In genomic region chr5:176629317-176629852, GRCh38 we compare ENCODE assay signal across 2 cellular contexts.
TF ChIP-seq lines count a peak whose summit lies in the region.

No MANE protein-coding gene starts in this region.

TF ChIP-seq in neural cell, 6 proteins besides CTCF, POLR2A, EP300 and RAD21:
- TF ChIP-seq SMC3 (conservative IDR thresholded peaks at IDR 0.05; ENCODE audit: poor library complexity) (no peak), MXI1 (conservative IDR thresholded peaks at IDR 0.05; ENCODE audit: poor library complexity, severe bottlenecking) (no peak), EZH2 (IDR thresholded peaks at IDR 0.05; ENCODE audit: borderline replicate concordance, insufficient read depth, low read length, poor library complexity, severe bottlenecking) (no peak), POLR2AphosphoS5 (IDR thresholded peaks at IDR 0.05) (no peak), TAF1 (IDR thresholded peaks at IDR 0.05; ENCODE audit: low read depth) (no peak)
- TF ChIP-seq, protein P1, sequence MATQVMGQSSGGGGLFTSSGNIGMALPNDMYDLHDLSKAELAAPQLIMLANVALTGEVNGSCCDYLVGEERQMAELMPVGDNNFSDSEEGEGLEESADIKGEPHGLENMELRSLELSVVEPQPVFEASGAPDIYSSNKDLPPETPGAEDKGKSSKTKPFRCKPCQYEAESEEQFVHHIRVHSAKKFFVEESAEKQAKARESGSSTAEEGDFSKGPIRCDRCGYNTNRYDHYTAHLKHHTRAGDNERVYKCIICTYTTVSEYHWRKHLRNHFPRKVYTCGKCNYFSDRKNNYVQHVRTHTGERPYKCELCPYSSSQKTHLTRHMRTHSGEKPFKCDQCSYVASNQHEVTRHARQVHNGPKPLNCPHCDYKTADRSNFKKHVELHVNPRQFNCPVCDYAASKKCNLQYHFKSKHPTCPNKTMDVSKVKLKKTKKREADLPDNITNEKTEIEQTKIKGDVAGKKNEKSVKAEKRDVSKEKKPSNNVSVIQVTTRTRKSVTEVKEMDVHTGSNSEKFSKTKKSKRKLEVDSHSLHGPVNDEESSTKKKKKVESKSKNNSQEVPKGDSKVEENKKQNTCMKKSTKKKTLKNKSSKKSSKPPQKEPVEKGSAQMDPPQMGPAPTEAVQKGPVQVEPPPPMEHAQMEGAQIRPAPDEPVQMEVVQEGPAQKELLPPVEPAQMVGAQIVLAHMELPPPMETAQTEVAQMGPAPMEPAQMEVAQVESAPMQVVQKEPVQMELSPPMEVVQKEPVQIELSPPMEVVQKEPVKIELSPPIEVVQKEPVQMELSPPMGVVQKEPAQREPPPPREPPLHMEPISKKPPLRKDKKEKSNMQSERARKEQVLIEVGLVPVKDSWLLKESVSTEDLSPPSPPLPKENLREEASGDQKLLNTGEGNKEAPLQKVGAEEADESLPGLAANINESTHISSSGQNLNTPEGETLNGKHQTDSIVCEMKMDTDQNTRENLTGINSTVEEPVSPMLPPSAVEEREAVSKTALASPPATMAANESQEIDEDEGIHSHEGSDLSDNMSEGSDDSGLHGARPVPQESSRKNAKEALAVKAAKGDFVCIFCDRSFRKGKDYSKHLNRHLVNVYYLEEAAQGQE (IDR thresholded peaks at IDR 0.05; ENCODE audit: borderline replicate concordance) = no peak

TF ChIP-seq in GM12891, 5 proteins besides CTCF, POLR2A, EP300 and RAD21 (continued from another document):
- TF ChIP-seq POU2F2 (IDR thresholded peaks at IDR 0.05; ENCODE audit: low read depth, low read length) = no peak
